Comparison of ENCODE assay signal across 18 cellular contexts in the genomic region with DNA sequence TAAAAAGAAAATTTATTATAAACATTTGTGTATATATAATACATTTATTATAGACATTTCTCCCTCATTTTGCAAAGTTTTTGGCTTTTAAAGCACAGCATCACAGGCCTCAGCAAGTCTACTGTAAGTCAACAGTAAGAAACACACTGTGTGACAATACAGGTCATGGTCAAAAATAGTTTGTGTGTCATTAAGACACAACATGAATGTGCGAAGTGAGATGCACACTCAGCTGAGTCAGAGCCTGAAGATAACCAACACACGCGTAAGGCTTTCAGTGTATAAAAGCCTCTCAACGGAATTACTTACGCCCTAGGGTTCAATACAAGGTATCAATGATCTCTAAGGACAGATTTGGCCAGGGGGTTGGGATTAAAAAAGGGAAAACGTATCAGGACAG.
DNase-seq lines count a peak whose midpoint lies in the region; ATAC-seq, FAIRE-seq and TF ChIP-seq lines count a peak whose summit lies in the region.
"Had no signal": no experiment of that assay in that cellular context is flagged by ENCODE, and none has a peak within 500 bp of the region (broad histone marks: within the 10 kb centered on the region; RNA-seq: fewer than 3 reads in every experiment).

No MANE protein-coding gene starts in this region.

- no peak for FAIRE-seq in HTR-8/SVneo (lab: Jason Lieb, UNC)
- FAIRE-seq: HepG2 had no signal

- no peaks in the 10 kb centered on the region for H3K27me3 Mint-ChIP-seq in activated CD8-positive, alpha-beta T cell treated with anti-CD3 and anti-CD28 coated beads for 36 hours
- no peaks in the 10 kb centered on the region for H3K27me3 Mint-ChIP-seq in activated CD8-positive, alpha-beta T cell treated with anti-CD3 and anti-CD28 coated beads, Interleukin-2, amount 10 ng/mL, durations not matched to agents 7 days and 5 days (ENCODE audit: low read depth)
- H3K27me3 Mint-ChIP-seq in WTC11 (ENCODE audit: low read depth): no peaks in the 10 kb centered on the region
- H3K27me3 Mint-ChIP-seq: B cell had no signal

- H3K4me1 ChIP-seq in psoas muscle: peaks cover 33% of the 10 kb centered on the region
- H3K4me1 ChIP-seq: Caco-2 had no signal

- WGBS in psoas muscle, 3 donors: 29 to 82% (median 45%) methylated on average over 6 of the region's 6 CpGs

- peaks cover 16% of the 10 kb centered on the region for H3K4me1 Mint-ChIP-seq in activated CD8-positive, alpha-beta T cell treated with anti-CD3 and anti-CD28 coated beads for 36 hours (ENCODE audit: low read depth)
- H3K4me1 Mint-ChIP-seq in activated CD8-positive, alpha-beta T cell treated with anti-CD3 and anti-CD28 coated beads, Interleukin-2, amount 10 ng/mL, durations not matched to agents 7 days and 5 days (ENCODE audit: low read depth): peaks cover under 1% of the 10 kb centered on the region
- peaks cover 27% of the 10 kb centered on the region for H3K4me1 Mint-ChIP-seq in WTC11

- peak overlapping the region; percentile 90 for H3K27ac ChIP-seq in psoas muscle
- H3K27ac ChIP-seq: C4-2B had no signal

- H3K36me3 Mint-ChIP-seq in activated CD8-positive, alpha-beta T cell treated with anti-CD3 and anti-CD28 coated beads for 36 hours (ENCODE audit: low read depth): peaks cover 14% of the 10 kb centered on the region
- H3K36me3 Mint-ChIP-seq in activated CD8-positive, alpha-beta T cell treated with anti-CD3 and anti-CD28 coated beads, Interleukin-2, amount 10 ng/mL, durations not matched to agents 7 days and 5 days (ENCODE audit: low read depth): peaks cover 25% of the 10 kb centered on the region
- H3K36me3 Mint-ChIP-seq in WTC11: no peaks in the 10 kb centered on the region

- no peaks in the 10 kb centered on the region for H3K27me3 ChIP-seq in psoas muscle (ENCODE audit: insufficient read depth in 3 of 3, low read length in 2 of 3)

- no peaks in the 10 kb centered on the region for H3K36me3 ChIP-seq in psoas muscle (ENCODE audit: insufficient read depth in 1 of 2, low read depth in 1 of 2)

- no peak overlapping the region for H3K4me3 Mint-ChIP-seq in activated CD8-positive, alpha-beta T cell treated with anti-CD3 and anti-CD28 coated beads for 36 hours
- no peak overlapping the region for H3K4me3 Mint-ChIP-seq in activated CD8-positive, alpha-beta T cell treated with anti-CD3 and anti-CD28 coated beads, Interleukin-2, amount 10 ng/mL, durations not matched to agents 7 days and 5 days
- no peak overlapping the region for H3K4me3 Mint-ChIP-seq in WTC11
- H3K4me3 Mint-ChIP-seq: B cell; CD8-positive, alpha-beta memory T cell; H9; HFFc6 had no signal

- H3K9me3 Mint-ChIP-seq in activated CD8-positive, alpha-beta T cell treated with anti-CD3 and anti-CD28 coated beads for 36 hours: no peaks in the 10 kb centered on the region
- no peaks in the 10 kb centered on the region for H3K9me3 Mint-ChIP-seq in activated CD8-positive, alpha-beta T cell treated with anti-CD3 and anti-CD28 coated beads, Interleukin-2, amount 10 ng/mL, durations not matched to agents 7 days and 5 days (ENCODE audit: insufficient read depth)
- no peaks in the 10 kb centered on the region for H3K9me3 Mint-ChIP-seq in WTC11
- H3K9me3 Mint-ChIP-seq: H9, HFFc6 had no signal

- no peaks in the 10 kb centered on the region for H3K9me3 ChIP-seq in psoas muscle
- H3K9me3 ChIP-seq: Caco-2 had no signal

- peak overlapping the region; percentile 2 for H3K27ac Mint-ChIP-seq in activated CD8-positive, alpha-beta T cell treated with anti-CD3 and anti-CD28 coated beads for 36 hours
- no peak overlapping the region for H3K27ac Mint-ChIP-seq in activated CD8-positive, alpha-beta T cell treated with anti-CD3 and anti-CD28 coated beads, Interleukin-2, amount 10 ng/mL, durations not matched to agents 7 days and 5 days
- H3K27ac Mint-ChIP-seq in WTC11: peak overlapping the region; percentile 43; the same call in 1 of the 2 replicates
- H3K27ac Mint-ChIP-seq: HFFc6 had no signal

- POLR2A ChIA-PET in activated CD8-positive, alpha-beta T cell treated with anti-CD3 and anti-CD28 coated beads for 36 hours (lab: Charles Lee): no interaction called here
- POLR2A ChIA-PET in activated CD8-positive, alpha-beta T cell treated with anti-CD3 and anti-CD28 coated beads, Interleukin-2, amount 10 ng/mL, durations not matched to agents 7 days and 5 days (lab: Charles Lee): no interaction called here
- POLR2A ChIA-PET in WTC11 (lab: Charles Lee): no interaction called here

- no peak for DNase-seq in activated CD8-positive, alpha-beta T cell treated with anti-CD3 and anti-CD28 coated beads for 36 hours
- DNase-seq in activated CD8-positive, alpha-beta T cell treated with anti-CD3 and anti-CD28 coated beads, Interleukin-2, amount 10 ng/mL, durations not matched to agents 7 days and 5 days: no peak
- DNase-seq in WTC11 (ENCODE audit: low spot score): no peak
- DNase-seq in psoas muscle: no peak
- DNase-seq in stimulated activated CD4-positive, alpha-beta T cell treated with anti-CD3 and anti-CD28 coated beads, Interleukin-4, amount 100 ng/mL, for 4 hours: no peak
- no peak for DNase-seq in HTR-8/SVneo (ENCODE audit: insufficient read length, low spot score)
- no peak for DNase-seq in anterior cingulate cortex (lab: John Stamatoyannopoulos, UW)
- DNase-seq: ACHN; Caco-2; CD8-positive, alpha-beta memory T cell; DND-41; GDM1; GOT3; H9; HFFc6 had no signal

- no peak for ATAC-seq in activated CD8-positive, alpha-beta T cell treated with anti-CD3 and anti-CD28 coated beads for 36 hours
- no peak for ATAC-seq in activated CD8-positive, alpha-beta T cell treated with anti-CD3 and anti-CD28 coated beads, Interleukin-2, amount 10 ng/mL, durations not matched to agents 7 days and 5 days
- ATAC-seq in WTC11 (no peak), psoas muscle (peak; percentile 64 to 78 (median 72))
- ATAC-seq: HepG2 had no signal

- TF ChIP-seq CTCF in activated CD8-positive, alpha-beta T cell treated with anti-CD3 and anti-CD28 coated beads for 36 hours (IDR thresholded peaks at IDR 0.05): no peak
- TF ChIP-seq CTCF in WTC11 (IDR thresholded peaks at IDR 0.05) (no peak), psoas muscle (IDR thresholded peaks at IDR 0.05) (no peak)

- CTCF ChIA-PET in activated CD8-positive, alpha-beta T cell treated with anti-CD3 and anti-CD28 coated beads for 36 hours (lab: Charles Lee): interaction anchor here (2.0 kb wide), 1 partner anchor 432 kb away, joined by 5 read pairs; no protein-coding TSS in a partner anchor
- CTCF ChIA-PET in activated CD8-positive, alpha-beta T cell treated with anti-CD3 and anti-CD28 coated beads, Interleukin-2, amount 10 ng/mL, durations not matched to agents 7 days and 5 days (lab: Charles Lee): interaction anchor here (2.6 kb wide), 1 partner anchor 17 kb away, joined by 11 read pairs; no protein-coding TSS in a partner anchor
- CTCF ChIA-PET in WTC11 (lab: Charles Lee): no interaction called here

- no peak overlapping the region for H3K4me3 ChIP-seq in psoas muscle

- intact Hi-C loops in activated CD8-positive, alpha-beta T cell treated with anti-CD3 and anti-CD28 coated beads for 36 hours (cut with micrococcal nuclease): no loop called here
- intact Hi-C loops in psoas muscle (cut with DNase I): loop anchor here (10.0 kb wide), 3 partner anchors 122 to 1042 kb away; no protein-coding TSS in a partner anchor

TF ChIP-seq in WTC11, 78 proteins besides CTCF, POLR2A, EP300 and RAD21:
- no peak for TF ChIP-seq PRRX2 (CRISPR knock-in tag; IDR thresholded peaks at IDR 0.05)

Comparison
In these comparisons a context has a peak if more than half of its experiments do, and no peak if none do; other contexts are left out.
1. ATAC-seq: peak in psoas muscle (4 of 4); none in activated CD8-positive, alpha-beta T cell treated with anti-CD3 and anti-CD28 coated beads for 36 hours (single experiment), activated CD8-positive, alpha-beta T cell treated with anti-CD3 and anti-CD28 coated beads, Interleukin-2, amount 10 ng/mL, durations not matched to agents 7 days and 5 days (single experiment) and WTC11 (single experiment).